In genomic region chr1:7355646-7356045, GRCh38 we compare ENCODE assay signal across 27 cellular contexts.
"Had no signal": no experiment of that assay in that cellular context is flagged by ENCODE, and none has a peak within 500 bp of the region (broad histone marks: within the 10 kb centered on the region; RNA-seq: fewer than 3 reads in every experiment).

No MANE protein-coding gene starts in this region.

- H3K9me3 ChIP-seq: stomach, suprapubic skin, testis, thoracic aorta, thyroid gland, tibial artery, tibial nerve, transverse colon, upper lobe of left lung, upper lobe of right lung, uterus, vagina had no signal

- DNase-seq: stimulated activated CD4-positive, alpha-beta T cell treated with anti-CD3 and anti-CD28 coated beads, Interleukin-2, amount 100 ng/mL, for 48 hours; stimulated activated CD4-positive, alpha-beta T cell treated with anti-CD3 and anti-CD28 coated beads, Interleukin-4, amount 100 ng/mL, for 1 hour; stimulated activated CD4-positive, alpha-beta T cell treated with anti-CD3 and anti-CD28 coated beads, Interleukin-4, amount 100 ng/mL, for 24 hours; stimulated activated CD4-positive, alpha-beta T cell treated with anti-CD3 and anti-CD28 coated beads, Interleukin-4, amount 100 ng/mL, for 4 hours; stimulated activated CD8-positive, alpha-beta memory T cell treated with anti-CD3 and anti-CD28 coated beads, Interleukin-4, amount 100 ng/mL, for 48 hours; stimulated activated naive B cell treated with anti-CD40 and anti-IgM and Interleukin-4, amounts not matched to agents 10 μg/mL and 1 μg/mL and 100 μg/mL, for 72 hours; stimulated activated naive CD4-positive, alpha-beta T cell; stimulated activated naive CD4-positive, alpha-beta T cell treated with Interleukin-2 at 50 U/mL for 16 hours; stimulated activated naive CD8-positive, alpha-beta T cell treated with anti-CD3 and anti-CD28 coated beads, Interleukin-15, amount 100 ng/mL, for 72 hours; stimulated activated naive CD8-positive, alpha-beta T cell treated with anti-CD3 and anti-CD28 coated beads, Interleukin-15, Interleukin-2, amounts not matched to agents 100 U/mL and 50 U/mL, for 24 hours; stomach; substantia nigra; testis; thyroid gland; tibial artery; transverse colon; trophoblast cell; upper lobe of left lung; upper lobe of right lung; uterus had no signal

- FAIRE-seq: urothelium cell line had no signal

- H3K4me3 ChIP-seq: stomach, suprapubic skin, testis, thoracic aorta, thyroid gland, tibial artery, tibial nerve, transverse colon, upper lobe of left lung, upper lobe of right lung, uterus, vagina had no signal

- H3K4me1 ChIP-seq: stomach, suprapubic skin, testis, thyroid gland, tibial artery, tibial nerve, transverse colon, upper lobe of left lung, upper lobe of right lung, uterus, vagina had no signal

- H3K27me3 ChIP-seq: stomach, testis, thyroid gland, tibial nerve, transverse colon, upper lobe of left lung, upper lobe of right lung, uterus, vagina had no signal

- H3K36me3 ChIP-seq: stomach, suprapubic skin, thoracic aorta, thyroid gland, tibial artery, tibial nerve, transverse colon, upper lobe of left lung, upper lobe of right lung, uterus, vagina had no signal

- ATAC-seq: stimulated activated effector memory CD8-positive, alpha-beta T cell treated with anti-CD3 and anti-CD28 coated beads, Interleukin-12 subunit alpha, Interleukin-12 subunit beta, amount 100 ng/mL, for 72 hours; stimulated activated memory B cell treated with anti-CD40 and anti-IgM and Interleukin-4, amounts not matched to agents 10 μg/mL and 1 μg/mL and 100 μg/mL, for 72 hours; stimulated activated naive B cell treated with anti-CD40 and anti-IgM and Interleukin-4, amounts not matched to agents 10 μg/mL and 1 μg/mL and 100 μg/mL, for 72 hours; stimulated activated naive CD8-positive, alpha-beta T cell treated with anti-CD3 and anti-CD28 coated beads, Interleukin-15, amount 100 ng/mL, for 72 hours; stimulated activated naive CD8-positive, alpha-beta T cell treated with anti-CD3 and anti-CD28 coated beads, Interleukin-15, Interleukin-2, amounts not matched to agents 100 U/mL and 50 U/mL, for 24 hours; upper lobe of right lung had no signal

- H3K27ac ChIP-seq: stomach, suprapubic skin, testis, thoracic aorta, thyroid gland, tibial artery, tibial nerve, transverse colon, upper lobe of left lung, upper lobe of right lung, uterus, vagina had no signal
